17 cellular contexts compared by ENCODE assay signal in genomic region chr9:78775889-78776288, GRCh38.
"Had no signal": no experiment of that assay in that cellular context is flagged by ENCODE, and none has a peak within 500 bp of the region (broad histone marks: within the 10 kb centered on the region; RNA-seq: fewer than 3 reads in every experiment).

No MANE protein-coding gene starts in this region.

- DNase-seq: activated effector memory CD4-positive, alpha-beta T cell treated with Interleukin-2 at 50 U/mL for 16 hours; activated T-cell treated with anti-CD3 and anti-CD28 coated beads, Interleukin-2, amount 50 U/mL, for 24 hours; amniotic stem cell; dermis blood vessel endothelial cell; erythroblast; head of caudate nucleus; left lung; mesenchymal stem cell; nephron progenitor cell; psoas muscle; right lobe of liver; stimulated activated naive B cell treated with anti-CD40 and anti-IgM and Interleukin-4, amounts not matched to agents 10 μg/mL and 1 μg/mL and 100 μg/mL, for 72 hours had no signal

- H3K27ac ChIP-seq: left lung, psoas muscle, right lobe of liver, tibial nerve had no signal

- H3K36me3 ChIP-seq: left lung, right lobe of liver, tibial nerve had no signal

- H3K27me3 Mint-ChIP-seq: activated T-cell treated with anti-CD3 and anti-CD28 coated beads, Interleukin-2, amount 50 U/mL, for 24 hours; central memory CD8-positive, alpha-beta T cell had no signal

- H3K27me3 ChIP-seq: left lung, right lobe of liver, tibial nerve had no signal

- H3K4me1 ChIP-seq: left lung, psoas muscle, right lobe of liver, tibial nerve had no signal

- H3K4me1 Mint-ChIP-seq: central memory CD8-positive, alpha-beta T cell had no signal

- H3K9me3 Mint-ChIP-seq: activated T-cell treated with anti-CD3 and anti-CD28 coated beads, Interleukin-2, amount 50 U/mL, for 24 hours; brain; central memory CD8-positive, alpha-beta T cell; nephron progenitor cell; stimulated activated naive B cell treated with anti-CD40 and anti-IgM and Interleukin-4, amounts not matched to agents 10 μg/mL and 1 μg/mL and 100 μg/mL, for 72 hours had no signal

- H3K36me3 Mint-ChIP-seq: activated naive CD4-positive, alpha-beta T cell treated with anti-CD3 and anti-CD28 coated beads, Interleukin-2, amount 50 U/mL, for 72 hours; brain had no signal

- H3K27ac Mint-ChIP-seq: activated naive CD4-positive, alpha-beta T cell treated with anti-CD3 and anti-CD28 coated beads, Interleukin-2, amount 50 U/mL, for 72 hours; activated T-cell treated with anti-CD3 and anti-CD28 coated beads, Interleukin-2, amount 50 U/mL, for 24 hours; brain; stimulated activated naive B cell treated with anti-CD40 and anti-IgM and Interleukin-4, amounts not matched to agents 10 μg/mL and 1 μg/mL and 100 μg/mL, for 72 hours had no signal

- ATAC-seq: activated CD4-positive, CD25-positive, alpha-beta regulatory T cell treated with anti-CD3 and anti-CD28 coated beads, Interleukin-2, amount 50 U/mL, for 24 hours; activated naive CD4-positive, alpha-beta T cell treated with anti-CD3 and anti-CD28 coated beads, Interleukin-2, amount 50 U/mL, for 72 hours; left lung; psoas muscle; right lobe of liver; stimulated activated naive B cell treated with anti-CD40 and anti-IgM and Interleukin-4, amounts not matched to agents 10 μg/mL and 1 μg/mL and 100 μg/mL, for 72 hours had no signal

- H3K4me3 Mint-ChIP-seq: activated T-cell treated with anti-CD3 and anti-CD28 coated beads, Interleukin-2, amount 50 U/mL, for 24 hours; brain; central memory CD8-positive, alpha-beta T cell; nephron progenitor cell; stimulated activated naive B cell treated with anti-CD40 and anti-IgM and Interleukin-4, amounts not matched to agents 10 μg/mL and 1 μg/mL and 100 μg/mL, for 72 hours had no signal

- H3K9me3 ChIP-seq: left lung, psoas muscle, right lobe of liver, tibial nerve had no signal

- H3K4me3 ChIP-seq: left lung, psoas muscle, right lobe of liver, tibial nerve had no signal
